In genomic region chr2:235135990-235136561, GRCh38 we compare ENCODE assay signal across 9 cellular contexts.
A peak's percentile ranks its signal among the peaks of the same experiment; 100 is the strongest.
DNase-seq lines count a peak whose midpoint lies in the region; ATAC-seq, FAIRE-seq and TF ChIP-seq lines count a peak whose summit lies in the region.
"Had no signal": no experiment of that assay in that cellular context is flagged by ENCODE, and none has a peak within 500 bp of the region (broad histone marks: within the 10 kb centered on the region; RNA-seq: fewer than 3 reads in every experiment).

No MANE protein-coding gene starts in this region.

- no peaks in the 10 kb centered on the region for H3K4me1 ChIP-seq in breast epithelium

- peak overlapping the region; percentile 70 for H3K27ac Mint-ChIP-seq in T-helper 17 cell

- no peaks in the 10 kb centered on the region for H3K36me3 Mint-ChIP-seq in T-helper 17 cell (ENCODE audit: low read depth)

- intact Hi-C loops in breast epithelium (cut with DNase I; ENCODE audit: low total_unique reads) = no loop called here

- no peaks in the 10 kb centered on the region for H3K27me3 ChIP-seq in MG63
- H3K27me3 ChIP-seq in breast epithelium = no peaks in the 10 kb centered on the region

- ATAC-seq in T-helper 17 cell (no peak), HG02885 (IDR thresholded peaks at IDR 0.05; ENCODE audit: poor library complexity, unreplicated experiment) (no peak), GM18858 (IDR thresholded peaks at IDR 0.05; ENCODE audit: unreplicated experiment) (no peak)

- no peak overlapping the region for H3K4me3 Mint-ChIP-seq in T-helper 17 cell
- H3K4me3 Mint-ChIP-seq: central memory CD8-positive, alpha-beta T cell had no signal

- H3K4me3 ChIP-seq in MG63 (no peak overlapping the region), breast epithelium (no peak overlapping the region)

- H3K36me3 ChIP-seq in MG63 = no peaks in the 10 kb centered on the region
- H3K36me3 ChIP-seq in breast epithelium = no peaks in the 10 kb centered on the region

- peaks cover 3% of the 10 kb centered on the region for H3K4me1 Mint-ChIP-seq in T-helper 17 cell
- H3K4me1 Mint-ChIP-seq: central memory CD8-positive, alpha-beta T cell had no signal

- FAIRE-seq in G401.6 (lab: Jason Lieb, UNC) (peak; percentile 36), islet of Langerhans (lab: Jason Lieb, UNC) (peak; percentile 85)

- no peak for TF ChIP-seq POLR2A in breast epithelium (IDR thresholded peaks at IDR 0.05)

- TF ChIP-seq CTCF in breast epithelium (IDR thresholded peaks at IDR 0.05) = peak; percentile 23 to 80 (median 69)

- H3K9me3 ChIP-seq in MG63 = no peaks in the 10 kb centered on the region
- H3K9me3 ChIP-seq in T-helper 17 cell (ENCODE audit: control insufficient read depth, low read length, poor library complexity, severe bottlenecking) = no peaks in the 10 kb centered on the region
- no peaks in the 10 kb centered on the region for H3K9me3 ChIP-seq in breast epithelium

- H3K27me3 Mint-ChIP-seq in T-helper 17 cell = peaks cover 53% of the 10 kb centered on the region

- no peak overlapping the region for H3K27ac ChIP-seq in breast epithelium

- peak; percentile 53 for DNase-seq in MG63
- DNase-seq in T-helper 17 cell = peak in 1 of 3 donors; percentile 24
- peak; percentile 57 to 84 for DNase-seq in breast epithelium (ENCODE audit: low spot score in 2 of 2)
- DNase-seq in stimulated activated CD4-positive, alpha-beta T cell treated with anti-CD3 and anti-CD28 coated beads, Interleukin-1b, Interleukin-23, amount 100 ng/mL, for 48 hours = peak; percentile 41
